ENCODE assay signal across 8 cellular contexts in the genomic region with DNA sequence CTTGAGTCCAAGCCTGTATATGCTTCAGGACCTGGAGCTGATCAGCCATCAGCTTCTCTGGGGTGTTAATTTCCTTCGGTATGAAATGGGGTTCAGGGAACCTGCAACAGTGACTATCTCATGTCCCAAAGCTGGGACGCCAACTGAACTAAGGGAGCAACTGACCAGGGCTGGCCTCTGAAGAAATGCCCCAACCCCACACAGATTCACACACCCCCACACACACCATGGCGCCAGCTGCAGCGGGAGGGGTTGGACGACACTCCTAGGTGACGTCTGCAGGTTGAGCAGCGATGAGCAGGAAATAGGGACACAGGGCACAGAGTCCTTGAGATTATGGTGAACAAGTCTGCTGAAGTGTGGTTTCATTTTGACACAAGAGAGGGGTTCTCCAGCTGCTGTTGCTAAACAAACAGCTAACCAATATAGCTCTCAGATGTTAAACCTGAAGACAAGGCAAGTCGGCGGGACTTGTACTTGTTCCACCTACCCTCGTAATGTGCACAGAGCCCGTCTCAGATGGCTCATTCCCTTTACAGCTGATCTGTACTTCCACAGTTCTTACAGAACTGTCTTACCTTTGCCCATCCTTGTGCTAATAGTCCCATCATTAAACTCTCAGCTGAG. TPM values are rescaled to one million over a fixed set of nuclear protein-coding genes. Genes with fewer than 3 reads are reported as not detected.
A peak's percentile ranks its signal among the peaks of the same experiment; 100 is the strongest.
DNase-seq lines count a peak whose midpoint lies in the region; ATAC-seq and FAIRE-seq lines count a peak whose summit lies in the region.

No MANE protein-coding gene starts in this region.

- H3K9me3 Mint-ChIP-seq in CD8-positive, alpha-beta memory T cell: peaks cover 0 to 2% (median 0%) of the 10 kb centered on the region in 5 donors
- peaks cover 5 to 8% of the 10 kb centered on the region in 2 donors for H3K9me3 Mint-ChIP-seq in activated T-cell treated with anti-CD3 and anti-CD28 coated beads, Interleukin-2, amount 50 U/mL, for 72 hours

- no peaks in the 10 kb centered on the region for H3K36me3 Mint-ChIP-seq in CD8-positive, alpha-beta memory T cell
- H3K36me3 Mint-ChIP-seq in activated T-cell treated with anti-CD3 and anti-CD28 coated beads, Interleukin-2, amount 50 U/mL, for 72 hours (ENCODE audit: insufficient read depth in 2 of 2): peaks cover 2 to 6% of the 10 kb centered on the region in 2 donors

- H3K4me1 Mint-ChIP-seq in CD8-positive, alpha-beta memory T cell: peaks cover 6 to 9% (median 8%) of the 10 kb centered on the region in 3 donors
- peaks cover 5% of the 10 kb centered on the region for H3K4me1 Mint-ChIP-seq in activated T-cell treated with anti-CD3 and anti-CD28 coated beads, Interleukin-2, amount 50 U/mL, for 72 hours (ENCODE audit: low read depth)

- H3K4me3 ChIP-seq in CD8-positive, alpha-beta memory T cell (ENCODE audit: low read length): peak overlapping the region; percentile 43

- H3K27me3 ChIP-seq in CD8-positive, alpha-beta memory T cell (ENCODE audit: insufficient read depth, low read length, poor library complexity, severe bottlenecking): no peaks in the 10 kb centered on the region

- no peak for FAIRE-seq in frontal cortex (lab: Jason Lieb, UNC)

- no peaks in the 10 kb centered on the region for H3K4me1 ChIP-seq in CD8-positive, alpha-beta memory T cell (ENCODE audit: insufficient read depth, low read length)

- peak overlapping the region in 4 of 8 donors; percentile 29 to 60 (median 42) for H3K27ac Mint-ChIP-seq in CD8-positive, alpha-beta memory T cell
- H3K27ac Mint-ChIP-seq in activated T-cell treated with anti-CD3 and anti-CD28 coated beads, Interleukin-2, amount 50 U/mL, for 72 hours: no peak overlapping the region

- ATAC-seq in GM19395 (IDR thresholded peaks at IDR 0.05; ENCODE audit: unreplicated experiment) (peak; percentile 94), HG03378 (IDR thresholded peaks at IDR 0.05; ENCODE audit: unreplicated experiment) (peak; percentile 93)
- peak; percentile 89 to 93 for ATAC-seq in activated T-cell treated with anti-CD3 and anti-CD28 coated beads, Interleukin-2, amount 50 U/mL, for 72 hours (replicated peaks in 1 of 2)

- POLR2A ChIA-PET in CD8-positive, alpha-beta memory T cell (lab: Charles Lee): no interaction called here

- H3K27ac ChIP-seq in CD8-positive, alpha-beta memory T cell (ENCODE audit: low read depth, low read length): no peak overlapping the region

- H3K4me3 Mint-ChIP-seq in CD8-positive, alpha-beta memory T cell: no peak overlapping the region
- peak overlapping the region in 1 of 2 donors; percentile 73 for H3K4me3 Mint-ChIP-seq in activated T-cell treated with anti-CD3 and anti-CD28 coated beads, Interleukin-2, amount 50 U/mL, for 72 hours

- no peaks in the 10 kb centered on the region for H3K36me3 ChIP-seq in CD8-positive, alpha-beta memory T cell (ENCODE audit: insufficient read depth, low read length)

- H3K27me3 Mint-ChIP-seq in CD8-positive, alpha-beta memory T cell: peaks cover 2 to 19% of the 10 kb centered on the region in 2 donors
- H3K27me3 Mint-ChIP-seq in activated T-cell treated with anti-CD3 and anti-CD28 coated beads, Interleukin-2, amount 50 U/mL, for 72 hours (ENCODE audit: low read depth): peaks cover 9% of the 10 kb centered on the region

- CTCF ChIA-PET in CD8-positive, alpha-beta memory T cell (lab: Charles Lee): no interaction called here

- H3K9me3 ChIP-seq in CD8-positive, alpha-beta memory T cell (ENCODE audit: low read length): no peaks in the 10 kb centered on the region

- DNase-seq in CD8-positive, alpha-beta memory T cell: peak in 1 of 5 donors; percentile 4
- peak; percentile 55 to 68 for DNase-seq in activated T-cell treated with anti-CD3 and anti-CD28 coated beads, Interleukin-2, amount 50 U/mL, for 72 hours
- DNase-seq in frontal cortex (ENCODE audit: low spot score in 2 of 2): no peak
- no peak for DNase-seq in HCEC 1CT
- DNase-seq in NK-92 (lab: John Stamatoyannopoulos, UW; ENCODE audit: unreplicated experiment): no peak
- DNase-seq in EL: no peak

RNA-seq across cellular contexts. Expression of a gene that starts 7.5 kb away (rescaled TPM):
- total RNA-seq in CD8-positive, alpha-beta memory T cell: 1 to 10 TPM; 3.2 to 3.9 TPM
- not detected for polyA plus RNA-seq in CD8-positive, alpha-beta memory T cell
- total RNA-seq in activated T-cell treated with anti-CD3 and anti-CD28 coated beads, Interleukin-2, amount 50 U/mL, for 72 hours: 10 to 100 TPM; 62.4 to 71.6 TPM
- 1.6 TPM for total RNA-seq in frontal cortex

Comparison
In these comparisons a context has a peak if more than half of its experiments do, and no peak if none do; other contexts are left out.
1. DNase-seq: peak in activated T-cell treated with anti-CD3 and anti-CD28 coated beads, Interleukin-2, amount 50 U/mL, for 72 hours (2 of 2); none in frontal cortex (0 of 2), HCEC 1CT (single experiment), NK-92 (single experiment) and EL (single experiment).
2. RNA of a gene that starts 7.5 kb away (total RNA-seq): 62.4 to 71.6 TPM in activated T-cell treated with anti-CD3 and anti-CD28 coated beads, Interleukin-2, amount 50 U/mL, for 72 hours; 3.2 to 3.9 TPM in CD8-positive, alpha-beta memory T cell and 1.6 TPM in frontal cortex (single experiment); every median in the first group is over 10 times any median in the second.
3. Peak in every context shown above with its lines, with median percentiles within 50 percentile points of each other: ATAC-seq.